Comparison of ENCODE assay signal across 8 cellular contexts in the genomic region with DNA sequence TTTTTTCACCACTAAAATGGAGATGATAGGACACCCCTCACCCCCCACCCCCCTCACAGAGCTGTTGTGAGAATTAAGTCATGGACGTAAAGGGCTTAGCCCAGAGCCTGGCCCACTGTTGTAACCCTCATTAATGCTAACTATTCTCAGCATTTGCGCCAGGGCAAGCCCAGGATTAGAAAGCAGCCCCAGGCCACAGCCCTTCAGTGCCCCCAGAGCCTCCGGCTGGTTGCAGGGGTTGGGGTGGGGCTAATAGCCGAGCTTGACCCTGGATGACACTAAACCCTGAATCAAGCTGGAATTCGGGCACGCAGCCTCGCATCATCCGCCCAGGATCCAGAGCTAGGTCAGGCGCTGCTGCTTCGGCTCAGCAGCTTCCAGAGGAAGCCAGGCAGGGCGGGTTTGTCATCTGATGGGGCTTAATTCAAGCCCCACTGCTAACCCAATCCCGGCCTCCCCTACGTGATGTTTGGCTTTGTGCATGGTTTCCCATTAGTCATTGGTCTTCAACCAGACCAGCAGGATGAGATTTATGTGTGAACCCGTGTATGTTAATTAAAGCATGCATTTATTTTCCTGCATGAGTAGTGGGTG. TPM values are rescaled to one million over a fixed set of nuclear protein-coding genes. Genes with fewer than 3 reads are reported as not detected.
DNase-seq lines count a peak whose midpoint lies in the region; ATAC-seq and TF ChIP-seq lines count a peak whose summit lies in the region.

No MANE protein-coding gene starts in this region.

- no peaks in the 10 kb centered on the region for H3K27me3 ChIP-seq in CD4-positive, alpha-beta T cell (ENCODE audit: control insufficient read depth, insufficient read depth, low read length)
- H3K27me3 ChIP-seq in Loucy (ENCODE audit: insufficient read depth, low read length, poor library complexity, severe bottlenecking) (no peaks in the 10 kb centered on the region), testis (no peaks in the 10 kb centered on the region)

- H3K79me2 ChIP-seq in Loucy (ENCODE audit: insufficient read depth, low read length) = peaks cover 31% of the 10 kb centered on the region

- peak overlapping the region; percentile 86 for H3K4me3 Mint-ChIP-seq in CD4-positive, alpha-beta T cell
- peak overlapping the region; percentile 94 for H3K4me3 Mint-ChIP-seq in central memory CD8-positive, alpha-beta T cell

- WGBS in testis, 2 donors = 37 to 41% methylated on average over 13 to 14 of the region's 14 CpGs

- no peaks in the 10 kb centered on the region for H3F3A ChIP-seq in Loucy (ENCODE audit: low read depth)

- no peaks in the 10 kb centered on the region for H3K9me3 Mint-ChIP-seq in CD4-positive, alpha-beta T cell
- no peaks in the 10 kb centered on the region for H3K9me3 Mint-ChIP-seq in central memory CD8-positive, alpha-beta T cell

- no peaks in the 10 kb centered on the region for H3K9me3 ChIP-seq in CD4-positive, alpha-beta T cell (ENCODE audit: control insufficient read depth, low read length)
- no peaks in the 10 kb centered on the region for H3K9me3 ChIP-seq in Loucy (ENCODE audit: insufficient read depth, low read depth, low read length)
- H3K9me3 ChIP-seq in testis = no peaks in the 10 kb centered on the region

- POLR2A ChIA-PET in CD4-positive, alpha-beta T cell (lab: Charles Lee) = interaction anchor here (0.6 to 1.3 kb wide), 5 partner anchors 40 to 653 kb away, joined by 3 to 7 read pairs (median 3); partner anchors contain the start of genes FBXW2 and PSMD5

- peaks cover 35% of the 10 kb centered on the region for H3K4me1 Mint-ChIP-seq in CD4-positive, alpha-beta T cell (ENCODE audit: low read depth)
- peaks cover 39% of the 10 kb centered on the region for H3K4me1 Mint-ChIP-seq in central memory CD8-positive, alpha-beta T cell

- peak overlapping the region; percentile 81 for H3K9ac ChIP-seq in Loucy (ENCODE audit: low read depth, low read length, poor library complexity, severe bottlenecking)

- 0 out of 2 replicates have a peak overlapping the region, but pooled peaks have one; percentile 93 for H2AFZ ChIP-seq in Loucy (ENCODE audit: low read length)

- CTCF ChIA-PET in CD4-positive, alpha-beta T cell (lab: Charles Lee) = interaction anchor here (1.0 to 1.2 kb wide), 2 partner anchors 9 to 96 kb away, joined by 3 to 4 read pairs; no protein-coding TSS in a partner anchor

- peaks cover 7% of the 10 kb centered on the region for H4K20me1 ChIP-seq in Loucy (ENCODE audit: insufficient read depth, low read length, poor library complexity, severe bottlenecking)

- TF ChIP-seq CTCF in CD4-positive, alpha-beta T cell (IDR thresholded peaks at IDR 0.05) = no peak
- TF ChIP-seq CTCF in Loucy (conservative IDR thresholded peaks at IDR 0.05; ENCODE audit: low read length) (no peak), testis (IDR thresholded peaks at IDR 0.05) (no peak)

- H3K4me1 ChIP-seq in Loucy (ENCODE audit: insufficient read depth, low read length, poor library complexity, severe bottlenecking) (peaks cover 39% of the 10 kb centered on the region), testis (peaks cover 17% of the 10 kb centered on the region)

- no peak for TF ChIP-seq POLR2A in testis (IDR thresholded peaks at IDR 0.05)

- no peaks in the 10 kb centered on the region for H3K36me3 Mint-ChIP-seq in CD4-positive, alpha-beta T cell (ENCODE audit: low read depth)
- H3K36me3 Mint-ChIP-seq in central memory CD8-positive, alpha-beta T cell (ENCODE audit: insufficient read depth) = peaks cover 7% of the 10 kb centered on the region

- H3K4me3 ChIP-seq in Loucy (ENCODE audit: low read length, poor library complexity, severe bottlenecking) (peak overlapping the region; percentile 88), testis (peak overlapping the region; percentile 72 to 77)

- peak overlapping the region; percentile 74 for H3K4me2 ChIP-seq in Loucy (ENCODE audit: low read depth, low read length, poor library complexity, severe bottlenecking)

- DNase-seq in CD4-positive, alpha-beta T cell = no peak
- DNase-seq in central memory CD8-positive, alpha-beta T cell (ENCODE audit: low spot score in 2 of 2) = no peak
- peak; percentile 88 for DNase-seq in left kidney (ENCODE audit: low read depth, low spot score)
- DNase-seq in testis = peak; percentile 51
- DNase-seq in NCI-H2081 (lab: John Stamatoyannopoulos, UW) = no peak

- no peak for ATAC-seq in CD4-positive, alpha-beta T cell (ENCODE audit: poor library complexity)
- no peak for ATAC-seq in central memory CD8-positive, alpha-beta T cell (replicated peaks; ENCODE audit: extremely low read depth, poor library complexity, severe bottlenecking)
- ATAC-seq in GM18868 (IDR thresholded peaks at IDR 0.05; ENCODE audit: unreplicated experiment) (no peak), HG03354 (IDR thresholded peaks at IDR 0.05; ENCODE audit: poor library complexity, severe bottlenecking, unreplicated experiment) (no peak)

- intact Hi-C loops in CD4-positive, alpha-beta T cell (cut with DNase I, micrococcal nuclease) = loop anchor here in 1 of 2 experiments (2.0 to 10.0 kb wide), 3 partner anchors 129 to 153 kb away; partner anchors contain the start of gene PSMD5
- intact Hi-C loops in testis (cut with DNase I; ENCODE audit: low total_unique reads) = no loop called here

- H3K27ac Mint-ChIP-seq in CD4-positive, alpha-beta T cell = peak overlapping the region; percentile 56
- H3K27ac Mint-ChIP-seq in central memory CD8-positive, alpha-beta T cell (ENCODE audit: low read depth) = no peak overlapping the region

- no peaks in the 10 kb centered on the region for H3K27me3 Mint-ChIP-seq in CD4-positive, alpha-beta T cell
- H3K27me3 Mint-ChIP-seq in central memory CD8-positive, alpha-beta T cell = no peaks in the 10 kb centered on the region

- H3K9me2 ChIP-seq in Loucy (replicated peaks; ENCODE audit: low read depth, low read length) = no peaks in the 10 kb centered on the region

- no peaks in the 10 kb centered on the region for H3K36me3 ChIP-seq in Loucy (ENCODE audit: insufficient read depth, low read length)
- no peaks in the 10 kb centered on the region for H3K36me3 ChIP-seq in testis (ENCODE audit: low read depth, missing control alignments)

- no peak overlapping the region for H3K27ac ChIP-seq in CD4-positive, alpha-beta T cell (ENCODE audit: low read depth, low read length)
- H3K27ac ChIP-seq in testis = peak overlapping the region; percentile 82 to 90

RNA-seq across cellular contexts. Expression of gene MEGF9, which starts 1.2 kb away (rescaled TPM):
- total RNA-seq in CD4-positive, alpha-beta T cell = 1 to 10 TPM; 4.0 to 4.5 TPM
- total RNA-seq in testis = 1 to 10 TPM; 8.2 to 8.5 TPM
- 7.2 TPM for polyA plus RNA-seq in testis (ENCODE audit: insufficient read depth, low read depth, low replicate concordance)

Comparison
In these comparisons a context has a peak if more than half of its experiments do, and no peak if none do; other contexts are left out.
1. DNase-seq: peak in left kidney (single experiment) and testis (single experiment); none in CD4-positive, alpha-beta T cell (0 of 10), central memory CD8-positive, alpha-beta T cell (0 of 2) and NCI-H2081 (0 of 2).